14 cellular contexts compared by ENCODE assay signal in genomic region chr11:112029460-112029859, GRCh38. TPM values are rescaled to one million over a fixed set of nuclear protein-coding genes. Genes with fewer than 3 reads are reported as not detected.
A peak's percentile ranks its signal among the peaks of the same experiment; 100 is the strongest.
DNase-seq lines count a peak whose midpoint lies in the region; ATAC-seq, FAIRE-seq and TF ChIP-seq lines count a peak whose summit lies in the region.
"Had no signal": no experiment of that assay in that cellular context is flagged by ENCODE, and none has a peak within 500 bp of the region (broad histone marks: within the 10 kb centered on the region; RNA-seq: fewer than 3 reads in every experiment).

No MANE protein-coding gene starts in this region.

- H3K9me3 ChIP-seq in breast epithelium (no peaks in the 10 kb centered on the region), K562 (replicated peaks; ENCODE audit: control insufficient read depth, insufficient read depth, low read depth, low read length) (no peaks in the 10 kb centered on the region), gastroesophageal sphincter (no peaks in the 10 kb centered on the region)
- H3K9me3 ChIP-seq: A549, Caco-2 had no signal

- H3K27me3 Mint-ChIP-seq in MCF 10A (ENCODE audit: insufficient read depth, unreplicated experiment) (no peaks in the 10 kb centered on the region), neural crest cell (ENCODE audit: low read depth) (no peaks in the 10 kb centered on the region)
- no peaks in the 10 kb centered on the region for H3K27me3 Mint-ChIP-seq in activated T-helper 17 cell treated with anti-CD3 and anti-CD28 coated beads, Interleukin-2, amount 50 U/mL, for 72 hours

- H3K36me3 Mint-ChIP-seq in MCF 10A (ENCODE audit: insufficient read depth, unreplicated experiment) (peaks cover 54% of the 10 kb centered on the region), neural crest cell (ENCODE audit: low read depth) (peaks cover 37% of the 10 kb centered on the region)
- H3K36me3 Mint-ChIP-seq in activated T-helper 17 cell treated with anti-CD3 and anti-CD28 coated beads, Interleukin-2, amount 50 U/mL, for 72 hours (ENCODE audit: low read depth): peaks cover 83% of the 10 kb centered on the region

- no peak for FAIRE-seq in K562 (lab: Jason Lieb, UNC)
- FAIRE-seq: A549 had no signal

- TF ChIP-seq RAD21 in K562 (CRISPR knock-in tag; conservative IDR thresholded peaks at IDR 0.05 in 1 of 2, IDR thresholded peaks at IDR 0.05 in 1 of 2): no peak

- no peak overlapping the region for H3K4me2 ChIP-seq in K562 (ENCODE audit: insufficient read depth, low read length)
- H3K4me2 ChIP-seq: A549 had no signal

- H3K79me2 ChIP-seq in K562 (ENCODE audit: control insufficient read depth, insufficient read depth, low read length): peaks cover 46% of the 10 kb centered on the region

- POLR2A ChIA-PET in MCF 10A (lab: Yijun Ruan, JAX): no interaction called here
- POLR2A ChIA-PET in K562 (lab: Yijun Ruan, JAX): no interaction called here

- H3K27ac ChIP-seq in breast epithelium (no peak overlapping the region), K562 (ENCODE audit: extremely low read depth, low read depth, low read length) (no peak overlapping the region), gastroesophageal sphincter (no peak overlapping the region)
- H3K27ac ChIP-seq: A549 had no signal

- H3K9me3 Mint-ChIP-seq in MCF 10A (ENCODE audit: unreplicated experiment) (no peaks in the 10 kb centered on the region), neural crest cell (no peaks in the 10 kb centered on the region)
- H3K9me3 Mint-ChIP-seq in activated T-helper 17 cell treated with anti-CD3 and anti-CD28 coated beads, Interleukin-2, amount 50 U/mL, for 72 hours: no peaks in the 10 kb centered on the region

- H3K4me3 ChIP-seq in breast epithelium (no peak overlapping the region), K562 (no peak overlapping the region), gastroesophageal sphincter (no peak overlapping the region)
- H3K4me3 ChIP-seq: A549 had no signal

- H3K4me1 ChIP-seq in breast epithelium (no peaks in the 10 kb centered on the region), K562 (replicated peaks in 1 of 2; ENCODE audit: control insufficient read depth in 2 of 2, insufficient read depth in 2 of 2, low read length in 2 of 2) (peaks cover under 1 to 10% of the 10 kb centered on the region in 2 experiments; a peak in 2 of 5 replicates), gastroesophageal sphincter (peaks cover 2 to 20% (median 5%) of the 10 kb centered on the region in 3 donors)
- H3K4me1 ChIP-seq: A549, Caco-2 had no signal

- DNase-seq in MCF 10A (ENCODE audit: unreplicated experiment) (no peak), breast epithelium (ENCODE audit: low spot score in 2 of 2) (no peak), K562 (ENCODE audit: extremely low read depth in 1 of 4, low spot score in 3 of 4) (no peak), neural crest cell (ENCODE audit: low read depth, low spot score) (no peak), Kasumi-1 (lab: John Stamatoyannopoulos, UW) (no peak), DMS79 treated with DMSO at 0.1 percent for 48 hours (lab: John Stamatoyannopoulos, UW) (no peak)
- DNase-seq: Caco-2; CD8-positive, alpha-beta memory T cell; GF-D8; HCEC 1CT had no signal

- in situ Hi-C loops in K562 (cut with MboI): no loop called here

- TF ChIP-seq CTCF in MCF 10A (IDR thresholded peaks at IDR 0.05; ENCODE audit: unreplicated experiment) (no peak), breast epithelium (IDR thresholded peaks at IDR 0.05) (no peak), K562 (IDR thresholded peaks at IDR 0.05 in 2 of 3, conservative IDR thresholded peaks at IDR 0.05 in 1 of 3; ENCODE audit: insufficient read depth in 2 of 3, low read depth in 1 of 3, low read length in 3 of 3) (no peak), neural crest cell (conservative IDR thresholded peaks at IDR 0.05) (no peak), gastroesophageal sphincter (IDR thresholded peaks at IDR 0.05) (no peak)

- 92% methylated on average over 2 of the region's 2 CpGs for WGBS in K562 (ENCODE audit: insufficient coverage, low coverage, missing lambda C conversion rate)
- 85 to 100% methylated on average over 1 to 2 of the region's 2 CpGs for WGBS in gastroesophageal sphincter (ENCODE audit: low coverage in 1 of 2), 2 donors

- H3K4me3 Mint-ChIP-seq in MCF 10A (ENCODE audit: unreplicated experiment): no peak overlapping the region
- no peak overlapping the region for H3K4me3 Mint-ChIP-seq in activated T-helper 17 cell treated with anti-CD3 and anti-CD28 coated beads, Interleukin-2, amount 50 U/mL, for 72 hours
- H3K4me3 Mint-ChIP-seq in neural crest cell: peak overlapping the region; percentile 81
- H3K4me3 Mint-ChIP-seq: CD14-positive monocyte had no signal

- H3K27me3 ChIP-seq in breast epithelium (no peaks in the 10 kb centered on the region), K562 (ENCODE audit: control insufficient read depth in 2 of 2, insufficient read depth in 2 of 2, low read length in 2 of 2) (no peaks in the 10 kb centered on the region), gastroesophageal sphincter (no peaks in the 10 kb centered on the region)

- H3K27ac Mint-ChIP-seq in MCF 10A (ENCODE audit: low read depth, unreplicated experiment) (peak overlapping the region; percentile 31), neural crest cell (ENCODE audit: unreplicated experiment) (no peak overlapping the region)
- H3K27ac Mint-ChIP-seq in activated T-helper 17 cell treated with anti-CD3 and anti-CD28 coated beads, Interleukin-2, amount 50 U/mL, for 72 hours: peak overlapping the region; percentile 42

- no peaks in the 10 kb centered on the region for H3K36me3 ChIP-seq in breast epithelium
- H3K36me3 ChIP-seq in K562 (ENCODE audit: control insufficient read depth, insufficient read depth, low read length): peaks cover 64% of the 10 kb centered on the region
- H3K36me3 ChIP-seq in gastroesophageal sphincter: peaks cover 0 to 59% of the 10 kb centered on the region in 2 donors

- peaks cover under 1% of the 10 kb centered on the region for H3K4me1 Mint-ChIP-seq in MCF 10A (ENCODE audit: insufficient read depth, unreplicated experiment)
- peaks cover 4% of the 10 kb centered on the region for H3K4me1 Mint-ChIP-seq in activated T-helper 17 cell treated with anti-CD3 and anti-CD28 coated beads, Interleukin-2, amount 50 U/mL, for 72 hours
- peaks cover 29% of the 10 kb centered on the region for H3K4me1 Mint-ChIP-seq in neural crest cell

- TF ChIP-seq POLR2A in breast epithelium (IDR thresholded peaks at IDR 0.05) (no peak), K562 (conservative IDR thresholded peaks at IDR 0.05) (no peak), gastroesophageal sphincter (IDR thresholded peaks at IDR 0.05) (no peak)

- no peaks in the 10 kb centered on the region for H4K20me1 ChIP-seq in K562 (replicated peaks; ENCODE audit: control insufficient read depth, insufficient read depth, low read length)

- BruUV-seq in MCF 10A (replicated peaks; lab: Mats Ljungman, UMichigan) (no TSS peak), K562 (replicated peaks; lab: Mats Ljungman, UMichigan) (no TSS peak)

- CTCF ChIA-PET in MCF 10A (lab: Yijun Ruan, JAX) (no interaction called here), K562 (lab: Yijun Ruan, JAX; ENCODE audit: low intra/inter-chr PET ratio) (no interaction called here)

- no peak overlapping the region for H2AFZ ChIP-seq in K562 (ENCODE audit: low read depth, low read length)

- H3K9ac ChIP-seq in K562 (ENCODE audit: insufficient read depth in 1 of 2, low read depth in 2 of 2, low read length in 2 of 2): no peak overlapping the region

- H3K9me1 ChIP-seq in K562 (ENCODE audit: control insufficient read depth, insufficient read depth, low read length): no peaks in the 10 kb centered on the region

- ATAC-seq in activated T-helper 17 cell treated with anti-CD3 and anti-CD28 coated beads, Interleukin-2, amount 50 U/mL, for 72 hours (replicated peaks): no peak
- ATAC-seq in K562 (no peak), gastroesophageal sphincter (no peak)
- ATAC-seq: A549 had no signal

- intact Hi-C loops in MCF 10A (cut with micrococcal nuclease): no loop called here
- intact Hi-C loops in breast epithelium (cut with DNase I; ENCODE audit: low total_unique reads): no loop called here
- intact Hi-C loops in K562 (cut with micrococcal nuclease): no loop called here

- TF ChIP-seq EP300 in K562 (IDR thresholded peaks at IDR 0.05; ENCODE audit: low read length): no peak
- no peak for TF ChIP-seq EP300 in gastroesophageal sphincter (IDR thresholded peaks at IDR 0.05)

RNA-seq across cellular contexts. Expression of gene DLAT, which starts 4.3 kb away (rescaled TPM):
- total RNA-seq in MCF 10A (2022): 43.3 and 46.7 TPM in 2 replicates
- total RNA-seq in breast epithelium: 10 to 100 TPM; 26.9 to 30.9 (median 27.5) TPM
- 10 to 100 TPM; 27.4 to 49.1 TPM for total RNA-seq in activated T-helper 17 cell treated with anti-CD3 and anti-CD28 coated beads, Interleukin-2, amount 50 U/mL, for 72 hours
- total RNA-seq in K562 (2011; cell fraction: chromatin; rRNA removed; ENCODE audit: low replicate concordance): 37.3 and 58.2 TPM in 2 replicates
- 27.2 and 29.3 TPM in 2 replicates for total RNA-seq in K562 (2011; cell fraction: nucleolus; rRNA removed)
- 30.0 and 42.1 TPM in 2 replicates for total RNA-seq in K562 (2011; cell fraction: nucleoplasm; rRNA removed)
- total RNA-seq in K562 (2014; rRNA removed): 98.3 and 110 TPM in 2 replicates
- total RNA-seq in K562 (2014; rRNA removed; fragmentation: Illumina TruSeq; extraction: Trizol): 130 and 140 TPM in 2 replicates
- total RNA-seq in K562 (2015; rRNA removed; fragmentation: Illumina TruSeq; extraction: Trizol): 113 and 125 TPM in 2 replicates
- 111 and 112 TPM in 2 replicates for total RNA-seq in K562 (2021)
- polyA plus RNA-seq in K562 (2011; rRNA removed): 95.1 and 105 TPM in 2 replicates
- 43.0 and 56.9 TPM in 2 replicates for polyA plus RNA-seq in K562 (2011; cell fraction: cytosol; rRNA removed)
- polyA plus RNA-seq in K562 (2011; cell fraction: nucleus; rRNA removed): 24.3 and 31.4 TPM in 2 replicates
- 51.6 and 79.9 TPM in 2 replicates for polyA plus RNA-seq in K562 (2012)
- 129 and 152 TPM in 2 replicates for polyA plus RNA-seq in K562 (2014; fragmentation: Illumina TruSeq; extraction: Trizol)
- polyA plus RNA-seq in K562 (2014; fragmentation: Nextera tagmentation; extraction: Ambion mirVana): 10 to 100 TPM; 41.7 to 47.6 TPM
- polyA plus RNA-seq in K562 (2014; rRNA removed): 83.9 and 85.9 TPM in 2 replicates
- polyA minus RNA-seq in K562 (2011; rRNA and poly(A)+ RNA removed): 134 and 147 TPM in 2 replicates
- polyA minus RNA-seq in K562 (2011; cell fraction: cytosol; rRNA and poly(A)+ RNA removed): 72.1 and 96.2 TPM in 2 replicates
- polyA minus RNA-seq in K562 (2011; cell fraction: nucleus; rRNA and poly(A)+ RNA removed): 22.3 and 35.3 TPM in 2 replicates
- 52.4 and 52.9 TPM in 2 replicates for total RNA-seq in neural crest cell
- total RNA-seq in gastroesophageal sphincter: 10 to 100 TPM; 18.2 to 38.6 (median 32.1) TPM

RNA-seq across cellular contexts. Expression of gene PIH1D2, which starts 44.4 kb away (rescaled TPM):
- total RNA-seq in MCF 10A (2022) (2.0 and 2.1 TPM in 2 replicates), breast epithelium (1 to 10 TPM; 1.3 to 5.4 (median 3.3) TPM), K562 (2014; rRNA removed) (1.5 and 2.1 TPM in 2 replicates), K562 (2014; rRNA removed; fragmentation: Illumina TruSeq; extraction: Trizol) (3.3 and 3.5 TPM in 2 replicates), K562 (2015; rRNA removed; fragmentation: Illumina TruSeq; extraction: Trizol) (1.7 and 3.0 TPM in 2 replicates), K562 (2021) (1.3 and 1.5 TPM in 2 replicates), neural crest cell (3.6 and 4.5 TPM in 2 replicates), gastroesophageal sphincter (1 to 10 TPM; 1.8 to 4.2 (median 3.2) TPM)
- under 1 TPM; 0.54 to 0.87 TPM for total RNA-seq in activated T-helper 17 cell treated with anti-CD3 and anti-CD28 coated beads, Interleukin-2, amount 50 U/mL, for 72 hours
- 0.97 and 1.5 TPM in 2 replicates for total RNA-seq in K562 (2011; cell fraction: chromatin; rRNA removed; ENCODE audit: low replicate concordance)
- total RNA-seq in K562 (2011; cell fraction: nucleolus; rRNA removed): 0.79 and 1.3 TPM in 2 replicates
- 1.0 and 1.9 TPM in 2 replicates for total RNA-seq in K562 (2011; cell fraction: nucleoplasm; rRNA removed)
- polyA plus RNA-seq in K562 (2011; rRNA removed) (1.8 and 3.8 TPM in 2 replicates), K562 (2014; fragmentation: Illumina TruSeq; extraction: Trizol) (2.5 and 2.8 TPM in 2 replicates), K562 (2014; fragmentation: Nextera tagmentation; extraction: Ambion mirVana) (1 to 10 TPM; 3.9 to 5.4 TPM), K562 (2014; rRNA removed) (1.2 and 1.6 TPM in 2 replicates)
- 0.68 and 0.69 TPM in 2 replicates for polyA plus RNA-seq in K562 (2011; cell fraction: cytosol; rRNA removed)
- 1.8 and 2.5 TPM in 2 replicates for polyA plus RNA-seq in K562 (2011; cell fraction: nucleus; rRNA removed)
- polyA plus RNA-seq in K562 (2012): 1.6 and 1.8 TPM in 2 replicates
- polyA minus RNA-seq in K562 (2011; rRNA and poly(A)+ RNA removed): 1.4 and 1.5 TPM in 2 replicates
- 0.86 TPM in 1 of 2 replicates, not detected in the other for polyA minus RNA-seq in K562 (2011; cell fraction: cytosol; rRNA and poly(A)+ RNA removed)
- 0.67 and 0.81 TPM in 2 replicates for polyA minus RNA-seq in K562 (2011; cell fraction: nucleus; rRNA and poly(A)+ RNA removed)
- polyA plus RNA-seq: CD14-positive monocyte; CD8-positive, alpha-beta memory T cell had no signal

RNA-seq across cellular contexts. Expression of gene NKAPD1, which starts 44.6 kb away (rescaled TPM):
- total RNA-seq in MCF 10A (2022) (25.1 and 27.5 TPM in 2 replicates), breast epithelium (10 to 100 TPM; 13.1 to 16.1 (median 14.7) TPM), K562 (2014; rRNA removed) (26.8 and 28.2 TPM in 2 replicates), K562 (2014; rRNA removed; fragmentation: Illumina TruSeq; extraction: Trizol) (49.7 and 62.0 TPM in 2 replicates), K562 (2015; rRNA removed; fragmentation: Illumina TruSeq; extraction: Trizol) (54.1 and 56.6 TPM in 2 replicates), K562 (2021) (25.7 and 28.1 TPM in 2 replicates), neural crest cell (33.1 and 34.4 TPM in 2 replicates), gastroesophageal sphincter (10 to 100 TPM; 14.4 to 21.5 (median 16.4) TPM)
- 10 to 100 TPM; 19.7 to 20.2 TPM for total RNA-seq in activated T-helper 17 cell treated with anti-CD3 and anti-CD28 coated beads, Interleukin-2, amount 50 U/mL, for 72 hours
- total RNA-seq in K562 (2011; cell fraction: chromatin; rRNA removed; ENCODE audit: low replicate concordance): 13.4 and 33.1 TPM in 2 replicates
- 11.7 and 11.8 TPM in 2 replicates for total RNA-seq in K562 (2011; cell fraction: nucleolus; rRNA removed)
- 20.8 and 32.0 TPM in 2 replicates for total RNA-seq in K562 (2011; cell fraction: nucleoplasm; rRNA removed)
- polyA plus RNA-seq in K562 (2011; rRNA removed) (21.8 and 31.9 TPM in 2 replicates), K562 (2014; fragmentation: Illumina TruSeq; extraction: Trizol) (50.7 and 73.5 TPM in 2 replicates), K562 (2014; fragmentation: Nextera tagmentation; extraction: Ambion mirVana) (10 to 100 TPM; 14.1 to 18.3 TPM), K562 (2014; rRNA removed) (29.3 and 45.9 TPM in 2 replicates)
- 6.6 and 11.7 TPM in 2 replicates for polyA plus RNA-seq in K562 (2011; cell fraction: cytosol; rRNA removed)
- 16.0 and 17.8 TPM in 2 replicates for polyA plus RNA-seq in K562 (2011; cell fraction: nucleus; rRNA removed)
- polyA plus RNA-seq in K562 (2012): 25.6 and 27.9 TPM in 2 replicates
- polyA minus RNA-seq in K562 (2011; rRNA and poly(A)+ RNA removed): 36.4 and 38.6 TPM in 2 replicates
- polyA minus RNA-seq in K562 (2011; cell fraction: cytosol; rRNA and poly(A)+ RNA removed): 8.2 and 19.0 TPM in 2 replicates
- 12.9 and 21.2 TPM in 2 replicates for polyA minus RNA-seq in K562 (2011; cell fraction: nucleus; rRNA and poly(A)+ RNA removed)

RNA-seq across cellular contexts. Expression of gene TIMM8B, which starts 57.1 kb away (rescaled TPM):
- 58.1 and 70.8 TPM in 2 replicates for total RNA-seq in MCF 10A (2022)
- total RNA-seq in breast epithelium: 10 to 100 TPM; 31.9 to 48.8 (median 40.5) TPM
- 10 to 100 TPM; 26.6 to 42.6 TPM for total RNA-seq in activated T-helper 17 cell treated with anti-CD3 and anti-CD28 coated beads, Interleukin-2, amount 50 U/mL, for 72 hours
- total RNA-seq in K562 (2011; cell fraction: chromatin; rRNA removed; ENCODE audit: low replicate concordance): 15.0 and 19.8 TPM in 2 replicates
- 27.7 and 34.7 TPM in 2 replicates for total RNA-seq in K562 (2011; cell fraction: nucleolus; rRNA removed)
- 27.4 and 37.3 TPM in 2 replicates for total RNA-seq in K562 (2011; cell fraction: nucleoplasm; rRNA removed)
- 145 and 209 TPM in 2 replicates for total RNA-seq in K562 (2014; rRNA removed)
- total RNA-seq in K562 (2014; rRNA removed; fragmentation: Illumina TruSeq; extraction: Trizol): 108 and 117 TPM in 2 replicates
- 106 and 117 TPM in 2 replicates for total RNA-seq in K562 (2015; rRNA removed; fragmentation: Illumina TruSeq; extraction: Trizol)
- 104 and 113 TPM in 2 replicates for total RNA-seq in K562 (2021)
- 124 and 175 TPM in 2 replicates for polyA plus RNA-seq in K562 (2011; rRNA removed)
- polyA plus RNA-seq in K562 (2011; cell fraction: cytosol; rRNA removed): 126 and 165 TPM in 2 replicates
- 89.6 and 91.5 TPM in 2 replicates for polyA plus RNA-seq in K562 (2011; cell fraction: nucleus; rRNA removed)
- polyA plus RNA-seq in K562 (2012): 85.4 and 177 TPM in 2 replicates
- 95.8 and 105 TPM in 2 replicates for polyA plus RNA-seq in K562 (2014; fragmentation: Illumina TruSeq; extraction: Trizol)
- 100 to 1,000 TPM; 325 to 338 TPM for polyA plus RNA-seq in K562 (2014; fragmentation: Nextera tagmentation; extraction: Ambion mirVana)
- 200 and 208 TPM in 2 replicates for polyA plus RNA-seq in K562 (2014; rRNA removed)
- polyA minus RNA-seq in K562 (2011; rRNA and poly(A)+ RNA removed): 41.4 and 45.7 TPM in 2 replicates
- polyA minus RNA-seq in K562 (2011; cell fraction: cytosol; rRNA and poly(A)+ RNA removed): 14.5 and 20.1 TPM in 2 replicates
- 17.5 and 27.4 TPM in 2 replicates for polyA minus RNA-seq in K562 (2011; cell fraction: nucleus; rRNA and poly(A)+ RNA removed)
- total RNA-seq in neural crest cell: 90.8 and 92.7 TPM in 2 replicates
- 10 to 100 TPM; 19.2 to 37.6 (median 24.8) TPM for total RNA-seq in gastroesophageal sphincter

RNA-seq across cellular contexts. Expression of gene SDHD, which starts 57.2 kb away (rescaled TPM):
- total RNA-seq in MCF 10A (2022): 119 and 124 TPM in 2 replicates
- 100 to 1,000 TPM; 108 to 122 (median 109) TPM for total RNA-seq in breast epithelium
- total RNA-seq in activated T-helper 17 cell treated with anti-CD3 and anti-CD28 coated beads, Interleukin-2, amount 50 U/mL, for 72 hours: 100 to 1,000 TPM in 1 of 2 donors, 10 to 100 TPM in 1; 75.4 to 101 TPM
- total RNA-seq in K562 (2011; cell fraction: chromatin; rRNA removed; ENCODE audit: low replicate concordance): 36.9 and 54.3 TPM in 2 replicates
- total RNA-seq in K562 (2011; cell fraction: nucleolus; rRNA removed): 66.0 and 67.4 TPM in 2 replicates
- total RNA-seq in K562 (2011; cell fraction: nucleoplasm; rRNA removed): 67.2 and 80.8 TPM in 2 replicates
- total RNA-seq in K562 (2014; rRNA removed): 117 and 150 TPM in 2 replicates
- 239 and 242 TPM in 2 replicates for total RNA-seq in K562 (2014; rRNA removed; fragmentation: Illumina TruSeq; extraction: Trizol)
- 156 and 174 TPM in 2 replicates for total RNA-seq in K562 (2015; rRNA removed; fragmentation: Illumina TruSeq; extraction: Trizol)
- total RNA-seq in K562 (2021): 176 and 197 TPM in 2 replicates
- polyA plus RNA-seq in K562 (2011; rRNA removed): 276 and 303 TPM in 2 replicates
- polyA plus RNA-seq in K562 (2011; cell fraction: cytosol; rRNA removed): 544 and 575 TPM in 2 replicates
- polyA plus RNA-seq in K562 (2011; cell fraction: nucleus; rRNA removed): 122 and 139 TPM in 2 replicates
- 150 and 211 TPM in 2 replicates for polyA plus RNA-seq in K562 (2012)
- 201 and 215 TPM in 2 replicates for polyA plus RNA-seq in K562 (2014; fragmentation: Illumina TruSeq; extraction: Trizol)
- 1,000 to 10,000 TPM; 1,105 to 1,225 TPM for polyA plus RNA-seq in K562 (2014; fragmentation: Nextera tagmentation; extraction: Ambion mirVana)
- polyA plus RNA-seq in K562 (2014; rRNA removed): 215 and 243 TPM in 2 replicates
- 281 and 364 TPM in 2 replicates for polyA minus RNA-seq in K562 (2011; rRNA and poly(A)+ RNA removed)
- 120 and 142 TPM in 2 replicates for polyA minus RNA-seq in K562 (2011; cell fraction: cytosol; rRNA and poly(A)+ RNA removed)
- 27.1 and 46.9 TPM in 2 replicates for polyA minus RNA-seq in K562 (2011; cell fraction: nucleus; rRNA and poly(A)+ RNA removed)
- total RNA-seq in neural crest cell: 41.4 and 48.1 TPM in 2 replicates
- total RNA-seq in gastroesophageal sphincter: 100 to 1,000 TPM; 102 to 120 (median 113) TPM
